ENCODE assay signal across 2 cellular contexts in genomic region chr12:2891240-2892053, GRCh38.
A peak's percentile ranks its signal among the peaks of the same experiment; 100 is the strongest.
TF ChIP-seq lines count a peak whose summit lies in the region.

No MANE protein-coding gene starts in this region.

TF ChIP-seq in IMR-90, 13 proteins besides CTCF, POLR2A, EP300 and RAD21:
- no peak for TF ChIP-seq CHD1 (IDR thresholded peaks at IDR 0.05; ENCODE audit: low read depth, low read length)
- no peak for TF ChIP-seq NFE2L2 (IDR thresholded peaks at IDR 0.05; ENCODE audit: low read depth, low read length)
- no peak for TF ChIP-seq CEBPB (IDR thresholded peaks at IDR 0.05; ENCODE audit: low read depth, low read length)
- no peak for TF ChIP-seq FOS (IDR thresholded peaks at IDR 0.05; ENCODE audit: low read depth, low read length)
- TF ChIP-seq, protein P1, sequence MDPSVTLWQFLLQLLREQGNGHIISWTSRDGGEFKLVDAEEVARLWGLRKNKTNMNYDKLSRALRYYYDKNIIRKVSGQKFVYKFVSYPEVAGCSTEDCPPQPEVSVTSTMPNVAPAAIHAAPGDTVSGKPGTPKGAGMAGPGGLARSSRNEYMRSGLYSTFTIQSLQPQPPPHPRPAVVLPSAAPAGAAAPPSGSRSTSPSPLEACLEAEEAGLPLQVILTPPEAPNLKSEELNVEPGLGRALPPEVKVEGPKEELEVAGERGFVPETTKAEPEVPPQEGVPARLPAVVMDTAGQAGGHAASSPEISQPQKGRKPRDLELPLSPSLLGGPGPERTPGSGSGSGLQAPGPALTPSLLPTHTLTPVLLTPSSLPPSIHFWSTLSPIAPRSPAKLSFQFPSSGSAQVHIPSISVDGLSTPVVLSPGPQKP (IDR thresholded peaks at IDR 0.05; ENCODE audit: borderline replicate concordance, low read depth, low read length), result no peak

TF ChIP-seq in H1, 55 proteins besides CTCF, POLR2A, EP300 and RAD21:
- peak; percentile 1; the same call in 1 of the 2 replicates for TF ChIP-seq RBBP5 (IDR thresholded peaks at IDR 0.05; ENCODE audit: borderline replicate concordance, low read depth, low read length)
- TF ChIP-seq KDM1A (IDR thresholded peaks at IDR 0.05; ENCODE audit: borderline replicate concordance, low read length), result peak; percentile 79; the same call in 1 of the 2 replicates
- no peak for TF ChIP-seq SP2 (IDR thresholded peaks at IDR 0.05; ENCODE audit: low read length)
- no peak for TF ChIP-seq NRF1 (IDR thresholded peaks at IDR 0.05; ENCODE audit: low read depth, low read length)
- TF ChIP-seq KDM4A (IDR thresholded peaks at IDR 0.05; ENCODE audit: low read depth, low read length, severe bottlenecking), result peak; percentile 36
- TF ChIP-seq ASH2L (IDR thresholded peaks at IDR 0.05; ENCODE audit: low read length), result peak; percentile 28
